In genomic region chr17:27413295-27413694, GRCh38 we compare ENCODE assay signal across 1 cellular context.
TF ChIP-seq lines count a peak whose summit lies in the region.

No MANE protein-coding gene starts in this region.

TF ChIP-seq in SK-N-SH, 30 proteins besides CTCF, POLR2A, EP300 and RAD21 (continued from another document):
- TF ChIP-seq USF2 (IDR thresholded peaks at IDR 0.05; ENCODE audit: borderline replicate concordance, low read depth, low read length) (no peak), USF1 (IDR thresholded peaks at IDR 0.05; ENCODE audit: borderline replicate concordance, low read depth) (no peak), TCF12 (IDR thresholded peaks at IDR 0.05) (no peak)
